In the genomic region with DNA sequence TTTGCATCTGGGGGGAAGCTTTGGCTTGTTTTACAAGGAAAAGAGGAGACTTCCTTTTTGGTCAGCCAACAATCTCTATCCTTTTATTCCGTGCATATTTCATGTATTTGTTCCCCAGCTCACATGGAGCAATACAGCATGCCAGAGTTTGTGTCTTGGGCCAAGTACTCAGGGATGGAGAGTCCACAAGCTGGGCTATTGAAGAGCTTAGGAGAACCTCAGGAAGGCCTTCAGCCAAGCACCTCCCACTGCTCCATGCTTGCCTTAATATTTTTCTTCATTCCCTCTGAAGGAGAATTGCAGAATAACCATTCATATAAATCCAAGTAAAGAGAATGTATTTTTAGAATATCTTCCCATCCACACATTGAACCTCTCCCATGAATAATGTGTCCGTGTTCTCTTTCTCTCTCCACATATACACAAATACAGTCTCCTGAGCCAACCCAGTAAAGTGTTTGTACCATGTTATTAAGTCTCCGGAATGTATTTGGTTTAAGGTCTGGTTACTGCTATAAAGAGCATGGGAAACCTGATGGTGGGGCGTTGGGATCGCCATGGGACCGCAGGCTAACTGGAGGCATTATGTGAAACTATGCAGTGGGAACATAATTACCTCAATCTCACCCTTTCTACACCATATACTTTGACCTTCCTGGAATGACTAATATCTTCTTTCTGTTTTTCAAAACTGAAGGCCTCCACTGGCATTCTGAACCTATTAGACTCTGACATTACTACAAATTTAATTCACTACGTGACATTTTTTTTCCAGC, we compare ENCODE assay signal across 13 cellular contexts. TPM values are rescaled to one million over a fixed set of nuclear protein-coding genes. Genes with fewer than 3 reads are reported as not detected.
DNase-seq lines count a peak whose midpoint lies in the region; ATAC-seq, FAIRE-seq and TF ChIP-seq lines count a peak whose summit lies in the region.
"Had no signal": no experiment of that assay in that cellular context is flagged by ENCODE, and none has a peak within 500 bp of the region (broad histone marks: within the 10 kb centered on the region; RNA-seq: fewer than 3 reads in every experiment).

No MANE protein-coding gene starts in this region.

- no peak for TF ChIP-seq EP300 in gastroesophageal sphincter (IDR thresholded peaks at IDR 0.05)

- ATAC-seq in gastroesophageal sphincter (peak; percentile 89), pancreas (peak in 3 of 4 donors; percentile 23 to 36 (median 24)), HG03135 (IDR thresholded peaks at IDR 0.05; ENCODE audit: unreplicated experiment) (no peak)

- no peaks in the 10 kb centered on the region for H3K27me3 ChIP-seq in gastroesophageal sphincter
- H3K27me3 ChIP-seq in pancreas = no peaks in the 10 kb centered on the region

- CTCF ChIA-PET in AG04449 (lab: Yijun Ruan, JAX) = interaction anchor here (1.0 to 1.1 kb wide), 2 partner anchors 17 to 60 kb away, joined by 3 read pairs; no protein-coding TSS in a partner anchor
- CTCF ChIA-PET in GM10248 (lab: Yijun Ruan, JAX) = no interaction called here

- TF ChIP-seq CTCF in AG04449 (IDR thresholded peaks at IDR 0.05; ENCODE audit: insufficient read depth, low read length, missing control alignments) (no peak), WI38 (IDR thresholded peaks at IDR 0.05; ENCODE audit: low read depth, low read length) (no peak), gastroesophageal sphincter (IDR thresholded peaks at IDR 0.05) (no peak), pancreas (IDR thresholded peaks at IDR 0.05) (no peak), GM10248 (IDR thresholded peaks at IDR 0.05; ENCODE audit: control extremely low read depth, extremely low read depth, low read depth, missing control alignments) (no peak)

- H3K9me3 ChIP-seq in gastroesophageal sphincter (no peaks in the 10 kb centered on the region), pancreas (no peaks in the 10 kb centered on the region)
- H3K9me3 ChIP-seq: neutrophil had no signal

- H3K27ac ChIP-seq in gastroesophageal sphincter (peak overlapping the region; percentile 86 to 96 (median 95)), pancreas (no peak overlapping the region)
- H3K27ac ChIP-seq: neutrophil had no signal

- TF ChIP-seq POLR2A in gastroesophageal sphincter (IDR thresholded peaks at IDR 0.05) = peak in 1 of 2 donors; percentile 5

- WGBS in gastroesophageal sphincter (ENCODE audit: low coverage in 1 of 2), 2 donors = 7 to 20% methylated on average over 7 of the region's 7 CpGs
- WGBS in pancreas, 2 donors = 81 to 88% methylated on average over 7 of the region's 7 CpGs

- intact Hi-C loops in pancreas (cut with DNase I) = no loop called here

- H3K4me1 ChIP-seq in gastroesophageal sphincter (peaks cover 18 to 62% (median 30%) of the 10 kb centered on the region in 3 donors), pancreas (peaks cover 0 to 2% (median 0%) of the 10 kb centered on the region in 3 donors)

- FAIRE-seq in pancreas (lab: Jason Lieb, UNC) = no peak

- H3K36me3 ChIP-seq in gastroesophageal sphincter = peaks cover 0 to 5% of the 10 kb centered on the region in 2 donors
- no peaks in the 10 kb centered on the region for H3K36me3 ChIP-seq in pancreas
- H3K36me3 ChIP-seq: neutrophil had no signal

- peak; percentile 46 for DNase-seq in AG04449 (ENCODE audit: low read depth, low spot score)
- DNase-seq in pancreas = no peak
- no peak for DNase-seq in activated T-cell treated with anti-CD3 and anti-CD28 coated beads for 4 hours
- DNase-seq in GM10248 (ENCODE audit: extremely low spot score) = no peak
- DNase-seq in NCI-H1930 (lab: John Stamatoyannopoulos, UW) = no peak
- DNase-seq: ACHN; activated B cell treated with CpG ODN at 0.5 μM for 24 hours; activated naive CD4-positive, alpha-beta T cell treated with anti-CD3 and anti-CD28 coated beads, Interleukin-2, amount 50 U/mL, for 16 hours; NK-92 treated with Interleukin-12 subunit alpha and Interleukin-12 subunit beta, amount 100 ng/mL, for 24 hours had no signal

- no peak overlapping the region; the same call in 1 of the 2 replicates for H3K4me3 ChIP-seq in AG04449 (ENCODE audit: low read depth, low read length)
- peak overlapping the region; percentile 89 for H3K4me3 ChIP-seq in WI38 (ENCODE audit: low read depth, low read length)
- peak overlapping the region; percentile 73 to 90 for H3K4me3 ChIP-seq in gastroesophageal sphincter
- no peak overlapping the region for H3K4me3 ChIP-seq in pancreas

- POLR2A ChIA-PET in AG04449 (lab: Yijun Ruan, JAX) = no interaction called here
- POLR2A ChIA-PET in GM10248 (lab: Yijun Ruan, JAX) = no interaction called here

RNA-seq across cellular contexts. Expression of a gene that starts 3.0 kb away (rescaled TPM):
- total RNA-seq in gastroesophageal sphincter (100 to 1,000 TPM; 240 to 305 (median 265) TPM), pancreas (10 to 100 TPM in 2 of 6 donors, 1 to 10 TPM in 4; 1.3 to 14.0 (median 5.0) TPM)
- polyA plus RNA-seq in pancreas = 1 to 10 TPM; 3.4 to 5.2 TPM
- total RNA-seq: activated B cell treated with CpG ODN at 0.5 μM for 24 hours had no signal

Comparison
In these comparisons a context has a peak if more than half of its experiments do, and no peak if none do; other contexts are left out.
1. H3K4me3 ChIP-seq: peak in WI38 (single experiment) and gastroesophageal sphincter (2 of 2); none in AG04449 (single experiment) and pancreas (0 of 4).
2. H3K27ac ChIP-seq: peak in gastroesophageal sphincter (4 of 4); none in pancreas (0 of 4).
3. RNA of a gene that starts 3.0 kb away (total RNA-seq): 240 to 305 TPM in gastroesophageal sphincter; 1.3 to 14.0 TPM in pancreas; every median in the first group is over 10 times any median in the second.